27 cellular contexts compared by ENCODE assay signal in genomic region chr20:51230727-51231126, GRCh38.
"Had no signal": no experiment of that assay in that cellular context is flagged by ENCODE, and none has a peak within 500 bp of the region (broad histone marks: within the 10 kb centered on the region; RNA-seq: fewer than 3 reads in every experiment).

No MANE protein-coding gene starts in this region.

- H3K4me2 ChIP-seq: smooth muscle cell had no signal

- H3K9me3 ChIP-seq: gastrocnemius medialis, left lung, mucosa of descending colon, neutrophil, pancreas, thyroid gland had no signal

- DNase-seq: dorsolateral prefrontal cortex; effector CD4-positive, alpha-beta T cell; foreskin fibroblast; gastrocnemius medialis; head of caudate nucleus; left cardiac atrium; left lung; mesenchymal stem cell; mucosa of descending colon; naive B cell; pancreas; retina; stimulated activated CD4-positive, alpha-beta T cell treated with anti-CD3 and anti-CD28 coated beads, Interleukin-12 subunit alpha, Interleukin-12 subunit beta, amount 100 ng/mL, for 4 hours; stimulated activated CD4-positive, alpha-beta T cell treated with anti-CD3 and anti-CD28 coated beads, Interleukin-1b, Interleukin-23, amount 100 ng/mL, for 48 hours; stimulated activated CD4-positive, alpha-beta T cell treated with anti-CD3 and anti-CD28 coated beads, Interleukin-4, amount 100 ng/mL, for 1 hour; stimulated activated CD8-positive, alpha-beta memory T cell treated with anti-CD3 and anti-CD28 coated beads, Interleukin-4, amount 100 ng/mL, for 48 hours; stimulated activated naive CD4-positive, alpha-beta T cell treated with Interleukin-2 at 50 U/mL for 16 hours; stomach; thyroid gland had no signal

- H3K27me3 ChIP-seq: gastrocnemius medialis, thyroid gland had no signal

- H3K4me1 Mint-ChIP-seq: mesothelial cell of epicardium, naive B cell, neural crest cell had no signal

- H3K4me3 Mint-ChIP-seq: mesothelial cell of epicardium; naive B cell; natural killer cell treated with Interleukin-12 subunit alpha and Interleukin-12 subunit beta and Interleukin-15 and Interleukin-18, amount 100 ng/mL, for 72 hours; neural crest cell; type B pancreatic cell had no signal

- H3K36me3 Mint-ChIP-seq: mesothelial cell of epicardium; natural killer cell treated with Interleukin-12 subunit alpha and Interleukin-12 subunit beta and Interleukin-15 and Interleukin-18, amount 100 ng/mL, for 72 hours; type B pancreatic cell had no signal

- H3K27ac Mint-ChIP-seq: mesothelial cell of epicardium; natural killer cell treated with Interleukin-12 subunit alpha and Interleukin-12 subunit beta and Interleukin-15 and Interleukin-18, amount 100 ng/mL, for 72 hours; type B pancreatic cell had no signal

- ATAC-seq: gastrocnemius medialis, left cardiac atrium, left lung, mucosa of descending colon, pancreas, sciatic nerve had no signal

- H3K4me3 ChIP-seq: dorsolateral prefrontal cortex, gastrocnemius medialis, left lung, mucosa of descending colon, pancreas, smooth muscle cell, stomach, thyroid gland had no signal

- FAIRE-seq: colon, pancreas had no signal

- H3K36me3 ChIP-seq: gastrocnemius medialis, left lung, neutrophil, pancreas, stomach, thyroid gland had no signal

- H3K27ac ChIP-seq: dorsolateral prefrontal cortex, gastrocnemius medialis, left lung, neutrophil, pancreas, stomach, thyroid gland had no signal

- H3K4me1 ChIP-seq: gastrocnemius medialis, left lung, pancreas, stomach, thyroid gland had no signal

- H3K9me3 Mint-ChIP-seq: natural killer cell treated with Interleukin-12 subunit alpha and Interleukin-12 subunit beta and Interleukin-15 and Interleukin-18, amount 100 ng/mL, for 72 hours; neural crest cell; type B pancreatic cell had no signal
